9 cellular contexts compared by ENCODE assay signal in genomic region chr7:74092964-74093339, GRCh38. TPM values are rescaled to one million over a fixed set of nuclear protein-coding genes. Genes with fewer than 3 reads are reported as not detected.
DNase-seq lines count a peak whose midpoint lies in the region; ATAC-seq and TF ChIP-seq lines count a peak whose summit lies in the region.
"Had no signal": no experiment of that assay in that cellular context is flagged by ENCODE, and none has a peak within 500 bp of the region (broad histone marks: within the 10 kb centered on the region; RNA-seq: fewer than 3 reads in every experiment).

No MANE protein-coding gene starts in this region.

- no peaks in the 10 kb centered on the region for H3K9me3 ChIP-seq in SK-N-SH
- no peaks in the 10 kb centered on the region for H3K9me3 ChIP-seq in right cardiac atrium (ENCODE audit: control insufficient read depth, low read length)
- H3K9me3 ChIP-seq in testis: no peaks in the 10 kb centered on the region

- H3K79me2 ChIP-seq in SK-N-SH (ENCODE audit: insufficient read depth): peaks cover 63% of the 10 kb centered on the region

- H3K4me1 ChIP-seq in SK-N-SH (ENCODE audit: control insufficient read depth in 1 of 2, insufficient read depth in 2 of 2, low read depth in 1 of 2, low read length in 1 of 2) (peaks cover 40 to 42% of the 10 kb centered on the region in 2 experiments; a peak in 3 of 4 replicates), right cardiac atrium (ENCODE audit: control insufficient read depth, insufficient read depth, low read length) (peaks cover 5% of the 10 kb centered on the region), testis (peaks cover 16% of the 10 kb centered on the region)

- no peaks in the 10 kb centered on the region for H3K27me3 Mint-ChIP-seq in activated CD8-positive, alpha-beta memory T cell treated with anti-CD3 and anti-CD28 coated beads, Interleukin-2, amount 10 ng/mL, durations not matched to agents 7 days and 5 days

- intact Hi-C loops in right cardiac atrium (cut with DNase I) (loop anchor here in 1 of 4 donors (10.0 kb wide), 1 partner anchor 82 kb away; the partner anchor contains the start of gene EIF4H), testis (cut with DNase I; ENCODE audit: low total_unique reads) (no loop called here)

- no peak for TF ChIP-seq RAD21 in SK-N-SH (IDR thresholded peaks at IDR 0.05; ENCODE audit: low read length)

- H3K27ac Mint-ChIP-seq in activated CD8-positive, alpha-beta memory T cell treated with anti-CD3 and anti-CD28 coated beads, Interleukin-2, amount 10 ng/mL, durations not matched to agents 7 days and 5 days: peak overlapping the region; percentile 95

- H3K4me3 ChIP-seq in SK-N-SH (ENCODE audit: low read depth in 2 of 2, low read length in 1 of 2) (no peak overlapping the region; a peak in 2 of 4 replicates), right cardiac atrium (ENCODE audit: low read length) (no peak overlapping the region), testis (no peak overlapping the region)

- H3K9ac ChIP-seq in SK-N-SH: peak overlapping the region; percentile 52; the same call in 1 of the 2 replicates

- no peak for TF ChIP-seq EP300 in SK-N-SH (IDR thresholded peaks at IDR 0.05; ENCODE audit: borderline replicate concordance in 1 of 2, low read depth in 1 of 2, low read length in 1 of 2)

- CTCF ChIA-PET in activated CD8-positive, alpha-beta memory T cell treated with anti-CD3 and anti-CD28 coated beads, Interleukin-2, amount 10 ng/mL, durations not matched to agents 7 days and 5 days (lab: Charles Lee): interaction anchor here (0.8 to 1.1 kb wide), 3 partner anchors 26 to 115 kb away, joined by 3 read pairs; no protein-coding TSS in a partner anchor
- CTCF ChIA-PET in SK-N-SH (lab: Yijun Ruan, JAX): interaction anchor here (2.4 to 3.2 kb wide), 2 partner anchors 66 to 114 kb away, joined by 10 to 11 read pairs; no protein-coding TSS in a partner anchor

- H3K9me2 ChIP-seq in SK-N-SH: no peaks in the 10 kb centered on the region

- H3K36me3 ChIP-seq in SK-N-SH (replicated peaks in 1 of 2; ENCODE audit: control insufficient read depth in 1 of 2, insufficient read depth in 2 of 2, low read length in 1 of 2) (peaks cover 22 to 51% of the 10 kb centered on the region in 2 experiments), testis (ENCODE audit: low read depth, missing control alignments) (no peaks in the 10 kb centered on the region)

- H4K20me1 ChIP-seq in SK-N-SH (ENCODE audit: insufficient read depth): no peaks in the 10 kb centered on the region

- no peaks in the 10 kb centered on the region for H3K9me3 Mint-ChIP-seq in activated CD8-positive, alpha-beta memory T cell treated with anti-CD3 and anti-CD28 coated beads, Interleukin-2, amount 10 ng/mL, durations not matched to agents 7 days and 5 days (ENCODE audit: low read depth)

- DNase-seq in activated CD8-positive, alpha-beta memory T cell treated with anti-CD3 and anti-CD28 coated beads, Interleukin-2, amount 10 ng/mL, durations not matched to agents 7 days and 5 days: peak; percentile 60
- DNase-seq in activated CD8-positive, alpha-beta memory T cell treated with anti-CD3 and anti-CD28 coated beads, Interleukin-2, amount 50 U/mL, for 48 hours: no peak
- DNase-seq in SK-N-SH (peak; percentile 87), right cardiac atrium (peak; percentile 68 to 89 (median 88)), testis (peak; percentile 47), NCI-H146 (lab: John Stamatoyannopoulos, UW) (no peak), NCI-H1930 (lab: John Stamatoyannopoulos, UW) (no peak)

- peak overlapping the region; percentile 95 for H3K27ac ChIP-seq in SK-N-SH (ENCODE audit: low read depth in 2 of 2, low read length in 1 of 2)
- H3K27ac ChIP-seq in right cardiac atrium (ENCODE audit: low read length): peak overlapping the region; percentile 13
- peak overlapping the region in 1 of 2 donors; percentile 17 for H3K27ac ChIP-seq in testis
- H3K27ac ChIP-seq: C4-2B had no signal

- peak overlapping the region; percentile 81 for H3K4me3 Mint-ChIP-seq in activated CD8-positive, alpha-beta memory T cell treated with anti-CD3 and anti-CD28 coated beads, Interleukin-2, amount 10 ng/mL, durations not matched to agents 7 days and 5 days

- H3K4me2 ChIP-seq in SK-N-SH: peak overlapping the region; percentile 96

- no peak overlapping the region for H2AFZ ChIP-seq in SK-N-SH (ENCODE audit: low read depth)

- peaks cover 54% of the 10 kb centered on the region for H3F3A ChIP-seq in SK-N-SH (replicated peaks; ENCODE audit: insufficient read depth)

- TF ChIP-seq CTCF in SK-N-SH (IDR thresholded peaks at IDR 0.05): no peak
- no peak for TF ChIP-seq CTCF in testis (IDR thresholded peaks at IDR 0.05)

- H3K27me3 ChIP-seq in SK-N-SH (ENCODE audit: insufficient read depth) (no peaks in the 10 kb centered on the region), right cardiac atrium (ENCODE audit: control insufficient read depth, insufficient read depth) (no peaks in the 10 kb centered on the region), testis (no peaks in the 10 kb centered on the region)

- H3K4me1 Mint-ChIP-seq in activated CD8-positive, alpha-beta memory T cell treated with anti-CD3 and anti-CD28 coated beads, Interleukin-2, amount 10 ng/mL, durations not matched to agents 7 days and 5 days: peaks cover 36% of the 10 kb centered on the region

- peaks cover 14% of the 10 kb centered on the region for H3K36me3 Mint-ChIP-seq in activated CD8-positive, alpha-beta memory T cell treated with anti-CD3 and anti-CD28 coated beads, Interleukin-2, amount 10 ng/mL, durations not matched to agents 7 days and 5 days

- POLR2A ChIA-PET in SK-N-SH (lab: Yijun Ruan, JAX): interaction anchor here (1.5 to 2.3 kb wide), 2 partner anchors 9 kb away, joined by 3 to 10 read pairs; partner anchors contain the start of gene LIMK1

- WGBS in SK-N-SH (ENCODE audit: low lambda C conversion rate): 64% methylated on average over 7 of the region's 10 CpGs
- WGBS in right cardiac atrium: 34% methylated on average over 10 of the region's 10 CpGs
- 46% methylated on average over 10 of the region's 10 CpGs; no CpG with 5 or more reads in 1 of the 2 donors for WGBS in testis, 2 donors

- ATAC-seq in activated CD8-positive, alpha-beta memory T cell treated with anti-CD3 and anti-CD28 coated beads, Interleukin-2, amount 10 ng/mL, durations not matched to agents 7 days and 5 days: peak; percentile 17
- ATAC-seq in HG02885 (IDR thresholded peaks at IDR 0.05; ENCODE audit: poor library complexity, unreplicated experiment) (peak; percentile 80), right cardiac atrium (peak; percentile 66 to 72)

- TF ChIP-seq POLR2A in testis (IDR thresholded peaks at IDR 0.05): no peak

TF ChIP-seq in SK-N-SH, 30 proteins besides CTCF, POLR2A, EP300 and RAD21:
- no peak for TF ChIP-seq FOXJ3 (CRISPR knock-in tag; IDR thresholded peaks at IDR 0.05)
- TF ChIP-seq ELF1 (IDR thresholded peaks at IDR 0.05): no peak
- no peak for TF ChIP-seq RCOR1 (IDR thresholded peaks at IDR 0.05; ENCODE audit: low read length)
- TF ChIP-seq MXI1 (IDR thresholded peaks at IDR 0.05; ENCODE audit: low read depth, low read length): peak; percentile 78
- no peak for TF ChIP-seq CHD2 (IDR thresholded peaks at IDR 0.05; ENCODE audit: low read length, partially characterized antibody)
TF ChIP-seq in SK-N-SH: peak in this region for 1.

RNA-seq across cellular contexts. Expression of gene LIMK1, which starts 9.3 kb away (rescaled TPM):
- total RNA-seq in activated CD8-positive, alpha-beta memory T cell treated with anti-CD3 and anti-CD28 coated beads, Interleukin-2, amount 10 ng/mL, durations not matched to agents 7 days and 5 days: 10 to 100 TPM; 44.8 to 49.5 TPM
- polyA plus RNA-seq in SK-N-SH (2012; rRNA removed) (64.4 and 86.6 TPM in 2 replicates), right cardiac atrium (7.6 TPM), testis (ENCODE audit: insufficient read depth, low read depth, low replicate concordance) (38.6 TPM)
- 46.4 and 70.1 TPM in 2 replicates for polyA plus RNA-seq in SK-N-SH (2012; cell fraction: cytosol; rRNA removed)
- polyA plus RNA-seq in SK-N-SH (2012; cell fraction: nucleus; rRNA removed): 118 and 178 TPM in 2 replicates
- total RNA-seq in right cardiac atrium (10 to 100 TPM; 10.4 to 13.5 (median 11.9) TPM), testis (10 to 100 TPM; 42.4 to 54.8 TPM)

Comparison
In these comparisons a context has a peak if more than half of its experiments do, and no peak if none do; other contexts are left out.
1. DNase-seq: peak in activated CD8-positive, alpha-beta memory T cell treated with anti-CD3 and anti-CD28 coated beads, Interleukin-2, amount 10 ng/mL, durations not matched to agents 7 days and 5 days (single experiment), SK-N-SH (single experiment), right cardiac atrium (3 of 3) and testis (single experiment); none in activated CD8-positive, alpha-beta memory T cell treated with anti-CD3 and anti-CD28 coated beads, Interleukin-2, amount 50 U/mL, for 48 hours (single experiment), NCI-H146 (single experiment) and NCI-H1930 (0 of 2).
2. ATAC-seq: peak in every context shown above with its lines; median percentile 80 in HG02885; 69 in right cardiac atrium; 17 in activated CD8-positive, alpha-beta memory T cell treated with anti-CD3 and anti-CD28 coated beads, Interleukin-2, amount 10 ng/mL, durations not matched to agents 7 days and 5 days.